31 cellular contexts compared by ENCODE assay signal in the genomic region with DNA sequence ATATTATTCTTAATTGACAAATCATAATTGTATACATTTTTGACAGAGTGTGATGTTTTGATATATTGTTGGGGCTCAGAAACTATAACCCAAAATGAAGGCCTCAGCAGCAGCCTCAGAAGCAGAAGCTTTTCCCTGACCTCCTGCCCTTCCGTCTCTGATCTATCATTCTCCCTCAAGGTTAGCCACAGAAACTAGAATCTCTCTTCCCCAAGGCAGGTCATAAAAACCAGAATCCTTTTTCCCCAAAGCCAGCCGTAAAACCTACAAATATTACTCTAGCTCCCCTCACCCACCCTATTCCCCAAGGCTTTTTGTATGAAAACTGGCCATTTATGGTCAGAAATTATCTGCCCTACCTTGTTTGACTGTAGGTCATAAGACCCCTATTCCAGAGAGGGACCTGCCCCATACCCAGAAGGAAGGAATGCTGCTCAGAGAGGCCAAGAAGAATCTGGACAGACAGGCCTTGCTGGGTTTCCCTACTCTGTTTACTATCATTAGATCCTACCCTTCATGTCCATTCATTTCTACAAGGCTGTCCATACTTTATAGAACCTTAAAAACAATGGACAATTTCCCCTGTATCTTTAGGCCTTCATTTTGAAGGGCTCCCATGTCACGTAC. TPM values are rescaled to one million over a fixed set of nuclear protein-coding genes. Genes with fewer than 3 reads are reported as not detected.
A peak's percentile ranks its signal among the peaks of the same experiment; 100 is the strongest.
DNase-seq lines count a peak whose midpoint lies in the region; ATAC-seq and TF ChIP-seq lines count a peak whose summit lies in the region.
"Had no signal": no experiment of that assay in that cellular context is flagged by ENCODE, and none has a peak within 500 bp of the region (broad histone marks: within the 10 kb centered on the region; RNA-seq: fewer than 3 reads in every experiment).

No MANE protein-coding gene starts in this region.

- H3K36me3 ChIP-seq in adrenal gland (replicated peaks in 1 of 2) = no peaks in the 10 kb centered on the region
- H3K36me3 ChIP-seq: left ventricle myocardium inferior, uterus had no signal

- no peaks in the 10 kb centered on the region for H3K9me3 ChIP-seq in adrenal gland (replicated peaks in 1 of 3)
- H3K9me3 ChIP-seq: body of pancreas, left ventricle myocardium inferior, testis, uterus had no signal

- POLR2A ChIA-PET in WTC11 (lab: Charles Lee) = interaction anchor here (0.8 to 6.6 kb wide), 5 partner anchors 28 to 750 kb away, joined by 3 to 817 read pairs (median 300); a partner anchor contains a TSS

- H3K4me1 Mint-ChIP-seq in IgD-negative memory B cell = peaks cover 4 to 22% (median 8%) of the 10 kb centered on the region in 3 donors
- H3K4me1 Mint-ChIP-seq in WTC11 = peaks cover 50% of the 10 kb centered on the region
- H3K4me1 Mint-ChIP-seq in nephron = peaks cover 8% of the 10 kb centered on the region

- no peak for ATAC-seq in WTC11
- ATAC-seq: activated naive CD8-positive, alpha-beta T cell treated with anti-CD3 and anti-CD28 coated beads, Interleukin-2, amount 50 U/mL, for 24 hours; body of pancreas; Right ventricle myocardium inferior; stimulated activated naive CD8-positive, alpha-beta T cell treated with anti-CD3 and anti-CD28 coated beads, Interleukin-15, Interleukin-2, amounts not matched to agents 100 U/mL and 50 U/mL, for 24 hours had no signal

- no peaks in the 10 kb centered on the region for H3K27me3 ChIP-seq in adrenal gland
- H3K27me3 ChIP-seq: body of pancreas, testis had no signal

- TF ChIP-seq CTCF in WTC11 (IDR thresholded peaks at IDR 0.05) (no peak), nephron (IDR thresholded peaks at IDR 0.05; ENCODE audit: unreplicated experiment in 3 of 3) (no peak), adrenal gland (IDR thresholded peaks at IDR 0.05) (no peak)

- no peak overlapping the region for H3K4me3 ChIP-seq in adrenal gland
- H3K4me3 ChIP-seq: body of pancreas, dorsolateral prefrontal cortex, left ventricle myocardium inferior, testis, uterus had no signal

- peaks cover 5 to 7% of the 10 kb centered on the region in 2 donors for H3K4me1 ChIP-seq in adrenal gland (replicated peaks in 1 of 2)

- CTCF ChIA-PET in WTC11 (lab: Charles Lee) = interaction anchor here (0.8 kb wide), 1 partner anchor 458 kb away, joined by 3 read pairs; no protein-coding TSS in a partner anchor

- H3K4me3 Mint-ChIP-seq in IgD-negative memory B cell (peak overlapping the region in 1 of 4 donors; percentile 53), WTC11 (no peak overlapping the region), nephron (peak overlapping the region in 2 of 3 experiments; percentile 26 to 39)
- H3K4me3 Mint-ChIP-seq: activated naive CD8-positive, alpha-beta T cell treated with anti-CD3 and anti-CD28 coated beads, Interleukin-2, amount 50 U/mL, for 24 hours had no signal

- no peak for TF ChIP-seq POLR2A in adrenal gland (IDR thresholded peaks at IDR 0.05)

- intact Hi-C loops in adrenal gland (cut with DNase I) = loop anchor here (10.0 kb wide), 2 partner anchors 383 to 713 kb away; no protein-coding TSS in a partner anchor

- WGBS in adrenal gland, 4 donors = 86 to 88% (median 87%) methylated on average over 3 of the region's 3 CpGs

- H3K36me3 Mint-ChIP-seq in IgD-negative memory B cell (no peaks in the 10 kb centered on the region), WTC11 (peaks cover 6% of the 10 kb centered on the region), nephron (ENCODE audit: low read depth) (no peaks in the 10 kb centered on the region)
- H3K36me3 Mint-ChIP-seq: naive B cell had no signal

- H3K27me3 Mint-ChIP-seq in IgD-negative memory B cell (no peaks in the 10 kb centered on the region), WTC11 (ENCODE audit: low read depth) (0 out of 2 replicates have a peak, but pooled peaks cover 3% of the 10 kb centered on the region), nephron (ENCODE audit: low read depth) (peaks cover 2% of the 10 kb centered on the region)

- H3K27ac Mint-ChIP-seq in IgD-negative memory B cell (peak overlapping the region in 2 of 3 donors; percentile 18 to 43), WTC11 (peak overlapping the region; percentile 89), nephron (peak overlapping the region in 1 of 3 experiments; percentile 44)
- H3K27ac Mint-ChIP-seq: activated naive CD8-positive, alpha-beta T cell treated with anti-CD3 and anti-CD28 coated beads, Interleukin-2, amount 50 U/mL, for 24 hours had no signal

- DNase-seq in ELF-1 (ENCODE audit: low read depth, low spot score) (peak; percentile 84), WTC11 (ENCODE audit: low spot score) (no peak), AML-193 (lab: John Stamatoyannopoulos, UW) (no peak), adrenal gland (no peak), activated gamma-delta T cell (lab: John Stamatoyannopoulos, UW) (no peak), NCI-H69 (lab: John Stamatoyannopoulos, UW) (no peak)
- DNase-seq: activated CD8-positive, alpha-beta memory T cell treated with anti-CD3 and anti-CD28 coated beads, Interleukin-2, amount 50 U/mL, for 48 hours; activated effector memory CD4-positive, alpha-beta T cell treated with anti-CD3 and anti-CD28 coated beads, Interleukin-2, amount 50 U/mL, for 16 hours; activated naive CD8-positive, alpha-beta T cell treated with anti-CD3 and anti-CD28 coated beads, Interleukin-2, amount 50 U/mL, for 24 hours; body of pancreas; dorsolateral prefrontal cortex; H7; KBM-7; left ventricle myocardium inferior; naive B cell; NCI-H1436; NCI-H2107; NCI-H446 treated with DMSO at 0.1 percent for 48 hours; OCI-M1; stimulated activated naive CD8-positive, alpha-beta T cell treated with anti-CD3 and anti-CD28 coated beads, Interleukin-15, Interleukin-2, amounts not matched to agents 100 U/mL and 50 U/mL, for 24 hours; testis; uterus; WERI-Rb-1 had no signal

- no peak overlapping the region for H3K27ac ChIP-seq in adrenal gland
- H3K27ac ChIP-seq: body of pancreas, C4-2B, dorsolateral prefrontal cortex, left ventricle myocardium inferior, testis, uterus, WERI-Rb-1 had no signal

- peaks cover 0 to under 1% (median 0%) of the 10 kb centered on the region in 3 donors for H3K9me3 Mint-ChIP-seq in IgD-negative memory B cell
- no peaks in the 10 kb centered on the region for H3K9me3 Mint-ChIP-seq in WTC11
- peaks cover under 1% of the 10 kb centered on the region for H3K9me3 Mint-ChIP-seq in nephron
- H3K9me3 Mint-ChIP-seq: activated naive CD8-positive, alpha-beta T cell treated with anti-CD3 and anti-CD28 coated beads, Interleukin-2, amount 50 U/mL, for 24 hours had no signal

TF ChIP-seq in WTC11, 78 proteins besides CTCF, POLR2A, EP300 and RAD21 (continues in another document):
- TF ChIP-seq ZNF138 (CRISPR knock-in tag; conservative IDR thresholded peaks at IDR 0.05) (no peak), TEAD1 (CRISPR knock-in tag; IDR thresholded peaks at IDR 0.05) (no peak), KAT7 (CRISPR knock-in tag; IDR thresholded peaks at IDR 0.05; ENCODE audit: borderline replicate concordance) (no peak), RORB (CRISPR knock-in tag; IDR thresholded peaks at IDR 0.05) (no peak), RELA (CRISPR knock-in tag; IDR thresholded peaks at IDR 0.05; ENCODE audit: borderline replicate concordance) (no peak)
- TF ChIP-seq, protein P1, sequence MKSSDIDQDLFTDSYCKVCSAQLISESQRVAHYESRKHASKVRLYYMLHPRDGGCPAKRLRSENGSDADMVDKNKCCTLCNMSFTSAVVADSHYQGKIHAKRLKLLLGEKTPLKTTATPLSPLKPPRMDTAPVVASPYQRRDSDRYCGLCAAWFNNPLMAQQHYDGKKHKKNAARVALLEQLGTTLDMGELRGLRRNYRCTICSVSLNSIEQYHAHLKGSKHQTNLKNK (CRISPR knock-in tag; IDR thresholded peaks at IDR 0.05) = no peak
- TF ChIP-seq, protein P2, sequence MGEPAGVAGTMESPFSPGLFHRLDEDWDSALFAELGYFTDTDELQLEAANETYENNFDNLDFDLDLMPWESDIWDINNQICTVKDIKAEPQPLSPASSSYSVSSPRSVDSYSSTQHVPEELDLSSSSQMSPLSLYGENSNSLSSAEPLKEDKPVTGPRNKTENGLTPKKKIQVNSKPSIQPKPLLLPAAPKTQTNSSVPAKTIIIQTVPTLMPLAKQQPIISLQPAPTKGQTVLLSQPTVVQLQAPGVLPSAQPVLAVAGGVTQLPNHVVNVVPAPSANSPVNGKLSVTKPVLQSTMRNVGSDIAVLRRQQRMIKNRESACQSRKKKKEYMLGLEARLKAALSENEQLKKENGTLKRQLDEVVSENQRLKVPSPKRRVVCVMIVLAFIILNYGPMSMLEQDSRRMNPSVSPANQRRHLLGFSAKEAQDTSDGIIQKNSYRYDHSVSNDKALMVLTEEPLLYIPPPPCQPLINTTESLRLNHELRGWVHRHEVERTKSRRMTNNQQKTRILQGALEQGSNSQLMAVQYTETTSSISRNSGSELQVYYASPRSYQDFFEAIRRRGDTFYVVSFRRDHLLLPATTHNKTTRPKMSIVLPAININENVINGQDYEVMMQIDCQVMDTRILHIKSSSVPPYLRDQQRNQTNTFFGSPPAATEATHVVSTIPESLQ (CRISPR knock-in tag; IDR thresholded peaks at IDR 0.05) = no peak
- TF ChIP-seq, protein P3, sequence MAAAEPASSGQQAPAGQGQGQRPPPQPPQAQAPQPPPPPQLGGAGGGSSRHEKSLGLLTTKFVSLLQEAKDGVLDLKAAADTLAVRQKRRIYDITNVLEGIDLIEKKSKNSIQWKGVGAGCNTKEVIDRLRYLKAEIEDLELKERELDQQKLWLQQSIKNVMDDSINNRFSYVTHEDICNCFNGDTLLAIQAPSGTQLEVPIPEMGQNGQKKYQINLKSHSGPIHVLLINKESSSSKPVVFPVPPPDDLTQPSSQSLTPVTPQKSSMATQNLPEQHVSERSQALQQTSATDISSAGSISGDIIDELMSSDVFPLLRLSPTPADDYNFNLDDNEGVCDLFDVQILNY (CRISPR knock-in tag; IDR thresholded peaks at IDR 0.05) = no peak

RNA-seq across cellular contexts. Expression of a gene that starts 14.5 kb away (rescaled TPM):
- polyA plus RNA-seq in IgD-negative memory B cell = not detected
- total RNA-seq in WTC11 (2021) = not detected in 3 replicates
- not detected for total RNA-seq in adrenal gland
- not detected for polyA plus RNA-seq in adrenal gland
- total RNA-seq: body of pancreas, cerebellum, dorsolateral prefrontal cortex, H7, HT1080, left ventricle myocardium inferior, mesenteric fat pad, omental fat pad, Right ventricle myocardium inferior, testis, uterus had no signal

RNA-seq across cellular contexts. Expression of a gene that starts 59.3 kb away (rescaled TPM):
- polyA plus RNA-seq in IgD-negative memory B cell (not detected), adrenal gland (not detected)
- total RNA-seq in WTC11 (2021) (not detected in 3 replicates), adrenal gland (not detected)
- total RNA-seq: body of pancreas, cerebellum, dorsolateral prefrontal cortex, H7, HT1080, left ventricle myocardium inferior, mesenteric fat pad, omental fat pad, Right ventricle myocardium inferior, uterus had no signal
